In the genomic region with DNA sequence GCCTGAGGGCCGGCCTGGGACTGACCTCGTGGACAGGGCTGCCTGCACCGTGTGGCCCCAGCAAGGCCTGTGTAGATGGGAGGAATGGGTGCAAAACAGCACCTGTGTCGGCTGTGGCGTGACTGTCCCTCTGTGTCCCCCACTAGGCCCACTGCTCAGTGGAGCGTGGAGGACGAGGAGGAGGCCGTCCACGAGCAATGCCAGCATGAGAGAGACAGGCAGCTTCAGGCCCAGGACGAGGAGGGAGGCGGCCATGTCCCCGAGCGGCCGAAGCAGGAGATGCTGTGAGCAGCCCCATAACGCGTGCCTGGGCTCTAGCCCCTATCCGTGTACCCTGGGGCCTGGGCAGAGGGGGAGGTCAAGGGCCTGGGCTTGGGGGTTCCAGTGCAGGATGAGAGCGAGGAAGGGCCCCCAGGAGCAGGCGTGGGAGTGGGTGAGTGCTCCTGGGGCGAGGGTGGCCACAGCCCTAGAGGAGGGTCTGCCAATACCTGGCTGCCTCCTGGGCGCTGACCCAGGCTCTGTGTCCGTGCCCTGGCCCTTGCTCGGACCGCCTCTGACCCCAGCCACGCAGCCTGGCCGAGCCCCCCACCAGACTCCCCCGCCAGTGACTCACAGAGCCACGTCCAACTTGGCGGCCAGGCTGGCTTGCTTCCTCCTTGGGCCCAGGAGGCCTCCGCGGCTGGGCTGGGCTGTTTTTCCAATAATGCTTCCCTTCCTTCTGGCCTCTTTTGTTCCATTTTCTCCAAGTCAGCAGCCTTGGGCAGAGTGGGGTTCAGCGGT, we compare ENCODE assay signal across 8 cellular contexts. TPM values are rescaled to one million over a fixed set of nuclear protein-coding genes. Genes with fewer than 3 reads are reported as not detected.
DNase-seq lines count a peak whose midpoint lies in the region; FAIRE-seq and TF ChIP-seq lines count a peak whose summit lies in the region.
"Had no signal": no experiment of that assay in that cellular context is flagged by ENCODE, and none has a peak within 500 bp of the region (broad histone marks: within the 10 kb centered on the region; RNA-seq: fewer than 3 reads in every experiment).

No MANE protein-coding gene starts in this region.

- no peak for TF ChIP-seq POLR2A in GM12892 (IDR thresholded peaks at IDR 0.05; ENCODE audit: low read depth, low read length)

- H3K9me3 Mint-ChIP-seq in endothelial cell (ENCODE audit: unreplicated experiment) (no peaks in the 10 kb centered on the region), osteocyte (ENCODE audit: unreplicated experiment) (no peaks in the 10 kb centered on the region)

- H3K27me3 Mint-ChIP-seq in endothelial cell (ENCODE audit: unreplicated experiment) = peaks cover 3% of the 10 kb centered on the region
- H3K27me3 Mint-ChIP-seq in osteocyte (ENCODE audit: unreplicated experiment) = no peaks in the 10 kb centered on the region

- H3K4me1 Mint-ChIP-seq in endothelial cell (ENCODE audit: unreplicated experiment) (no peaks in the 10 kb centered on the region), osteocyte (ENCODE audit: unreplicated experiment) (peaks cover 34% of the 10 kb centered on the region)

- DNase-seq in GM12892 (ENCODE audit: insufficient read length) (peak; percentile 25), endothelial cell (ENCODE audit: low spot score) (peak; percentile 6), osteocyte (ENCODE audit: extremely low spot score, unreplicated experiment) (no peak), GM19240 (ENCODE audit: insufficient read length, low spot score) (no peak), HuH-7 (ENCODE audit: low spot score) (no peak), SIG-M5 treated with dmso at 0.1 percent for 504 hours (lab: John Stamatoyannopoulos, UW; ENCODE audit: unreplicated experiment) (no peak)
- DNase-seq: DMS53; stimulated activated CD4-positive, alpha-beta T cell treated with anti-CD3 and anti-CD28 coated beads, Interleukin-2, amount 100 ng/mL, for 24 hours had no signal

- H3K27ac Mint-ChIP-seq in endothelial cell (ENCODE audit: unreplicated experiment) (no peak overlapping the region), osteocyte (ENCODE audit: unreplicated experiment) (peak overlapping the region; percentile 95)

- H3K36me3 Mint-ChIP-seq in endothelial cell (ENCODE audit: low read depth, unreplicated experiment) = no peaks in the 10 kb centered on the region
- no peaks in the 10 kb centered on the region for H3K36me3 Mint-ChIP-seq in osteocyte (ENCODE audit: unreplicated experiment)

- FAIRE-seq in GM12892 (lab: Jason Lieb, UNC) = no peak

- TF ChIP-seq CTCF in endothelial cell (IDR thresholded peaks at IDR 0.05; ENCODE audit: unreplicated experiment) (no peak), osteocyte (IDR thresholded peaks at IDR 0.05) (no peak)

- H3K4me3 Mint-ChIP-seq in endothelial cell (ENCODE audit: unreplicated experiment) (no peak overlapping the region), osteocyte (ENCODE audit: unreplicated experiment) (no peak overlapping the region)

RNA-seq across cellular contexts. Expression of gene PRR33, which starts 11.6 kb away (rescaled TPM):
- 2.0 TPM for polyA plus RNA-seq in GM12892 (2012; ENCODE audit: missing spikeins)
- not detected for total RNA-seq in endothelial cell (ENCODE audit: unreplicated experiment)
- total RNA-seq in osteocyte = not detected in 2 replicates

RNA-seq across cellular contexts. Expression of gene LSP1, which starts 27.2 kb away (rescaled TPM):
- polyA plus RNA-seq in GM12892 (2012; ENCODE audit: missing spikeins) = 302 TPM
- total RNA-seq in endothelial cell (ENCODE audit: unreplicated experiment) = not detected
- 26.9 and 29.5 TPM in 2 replicates for total RNA-seq in osteocyte

RNA-seq across cellular contexts. Expression of gene TNNT3, which starts 39.4 kb away (rescaled TPM):
- polyA plus RNA-seq in GM12892 (2012; ENCODE audit: missing spikeins) = 0.74 TPM
- total RNA-seq in endothelial cell (ENCODE audit: unreplicated experiment) (not detected), osteocyte (2.6 and 4.4 TPM in 2 replicates)

RNA-seq across cellular contexts. Expression of gene TNNI2, which starts 41.4 kb away (rescaled TPM):
- polyA plus RNA-seq in GM12892 (2012; ENCODE audit: missing spikeins) = 0.76 TPM
- total RNA-seq in endothelial cell (ENCODE audit: unreplicated experiment) = not detected
- 1.0 and 1.1 TPM in 2 replicates for total RNA-seq in osteocyte

RNA-seq across cellular contexts. Expression of gene SYT8, which starts 45.3 kb away (rescaled TPM):
- 0.38 TPM for polyA plus RNA-seq in GM12892 (2012; ENCODE audit: missing spikeins)
- total RNA-seq in endothelial cell (ENCODE audit: unreplicated experiment) (not detected), osteocyte (5.0 and 6.2 TPM in 2 replicates)

Comparison
In these comparisons a context has a peak if more than half of its experiments do, and no peak if none do; other contexts are left out.
1. DNase-seq: peak in GM12892 (single experiment) and endothelial cell (single experiment); none in osteocyte (single experiment), GM19240 (single experiment), HuH-7 (single experiment) and SIG-M5 treated with dmso at 0.1 percent for 504 hours (single experiment).
2. RNA of gene LSP1, which starts 27.2 kb away (total RNA-seq): 26.9 to 29.5 TPM in osteocyte; not detected in endothelial cell (single experiment); every median in the first group is over 10 times any median in the second.